ENCODE assay signal across 23 cellular contexts in genomic region chr3:180910823-180911222, GRCh38. TPM values are rescaled to one million over a fixed set of nuclear protein-coding genes. Genes with fewer than 3 reads are reported as not detected.
DNase-seq lines count a peak whose midpoint lies in the region; ATAC-seq and TF ChIP-seq lines count a peak whose summit lies in the region.
"Had no signal": no experiment of that assay in that cellular context is flagged by ENCODE, and none has a peak within 500 bp of the region (broad histone marks: within the 10 kb centered on the region; RNA-seq: fewer than 3 reads in every experiment).

No MANE protein-coding gene starts in this region.

- H3K27me3 Mint-ChIP-seq in activated CD4-positive, alpha-beta T cell treated with anti-CD3 and anti-CD28 coated beads, Interleukin-2, amount 10 ng/mL, durations not matched to agents 24 days and 14 days, result no peaks in the 10 kb centered on the region
- H3K27me3 Mint-ChIP-seq in CD4-positive, alpha-beta T cell, result no peaks in the 10 kb centered on the region
- H3K27me3 Mint-ChIP-seq in activated naive CD8-positive, alpha-beta T cell, result peaks cover 2% of the 10 kb centered on the region
- peaks cover 0 to 2% of the 10 kb centered on the region in 2 donors for H3K27me3 Mint-ChIP-seq in natural killer cell treated with Interleukin-12 subunit alpha and Interleukin-12 subunit beta and Interleukin-15 and Interleukin-18, amount 100 ng/mL, for 72 hours

- H3K27ac ChIP-seq in CD4-positive, alpha-beta T cell (ENCODE audit: low read depth, low read length), result no peak overlapping the region

- peaks cover 16% of the 10 kb centered on the region for H3K36me3 Mint-ChIP-seq in activated CD4-positive, alpha-beta T cell treated with anti-CD3 and anti-CD28 coated beads, Interleukin-2, amount 10 ng/mL, durations not matched to agents 24 days and 14 days (ENCODE audit: low read depth)
- H3K36me3 Mint-ChIP-seq in CD4-positive, alpha-beta T cell (ENCODE audit: low read depth), result peaks cover 36% of the 10 kb centered on the region
- H3K36me3 Mint-ChIP-seq in activated naive CD8-positive, alpha-beta T cell, result no peaks in the 10 kb centered on the region
- H3K36me3 Mint-ChIP-seq in natural killer cell treated with Interleukin-12 subunit alpha and Interleukin-12 subunit beta and Interleukin-15 and Interleukin-18, amount 100 ng/mL, for 72 hours, result peaks cover 4% of the 10 kb centered on the region

- no peaks in the 10 kb centered on the region for H3K9me3 ChIP-seq in CD4-positive, alpha-beta T cell (ENCODE audit: control insufficient read depth, low read length)
- H3K9me3 ChIP-seq: body of pancreas, esophagus muscularis mucosa, gastrocnemius medialis, lower lobe of right lung had no signal

- CTCF ChIA-PET in CD4-positive, alpha-beta T cell (lab: Charles Lee), result no interaction called here

- H3K9me3 Mint-ChIP-seq in activated CD4-positive, alpha-beta T cell treated with anti-CD3 and anti-CD28 coated beads, Interleukin-2, amount 10 ng/mL, durations not matched to agents 24 days and 14 days, result no peaks in the 10 kb centered on the region
- peaks cover 2% of the 10 kb centered on the region for H3K9me3 Mint-ChIP-seq in CD4-positive, alpha-beta T cell
- peaks cover 3% of the 10 kb centered on the region for H3K9me3 Mint-ChIP-seq in activated naive CD8-positive, alpha-beta T cell (ENCODE audit: low read depth)
- H3K9me3 Mint-ChIP-seq in natural killer cell treated with Interleukin-12 subunit alpha and Interleukin-12 subunit beta and Interleukin-15 and Interleukin-18, amount 100 ng/mL, for 72 hours, result no peaks in the 10 kb centered on the region

- intact Hi-C loops in activated CD4-positive, alpha-beta T cell treated with anti-CD3 and anti-CD28 coated beads, Interleukin-2, amount 10 ng/mL, durations not matched to agents 24 days and 14 days (cut with micrococcal nuclease), result loop anchor here (10.0 kb wide), 1 partner anchor 276 kb away; no protein-coding TSS in a partner anchor
- intact Hi-C loops in CD4-positive, alpha-beta T cell (cut with DNase I, micrococcal nuclease), result loop anchor here (5.0 to 10.0 kb wide), 3 partner anchors 76 to 1884 kb away; partner anchors contain the start of genes ATP11B (in 1 of the 2), DNAJC19 (in 1 of the 2) and ZNF639 (in 1 of the 2)

- H3K4me3 Mint-ChIP-seq in activated CD4-positive, alpha-beta T cell treated with anti-CD3 and anti-CD28 coated beads, Interleukin-2, amount 10 ng/mL, durations not matched to agents 24 days and 14 days, result peak overlapping the region; percentile 43
- peak overlapping the region; percentile 97 for H3K4me3 Mint-ChIP-seq in CD4-positive, alpha-beta T cell
- peak overlapping the region; percentile 60 for H3K4me3 Mint-ChIP-seq in activated naive CD8-positive, alpha-beta T cell
- peak overlapping the region; percentile 20 for H3K4me3 Mint-ChIP-seq in natural killer cell treated with Interleukin-12 subunit alpha and Interleukin-12 subunit beta and Interleukin-15 and Interleukin-18, amount 100 ng/mL, for 72 hours

- no peak overlapping the region for H3K27ac Mint-ChIP-seq in activated CD4-positive, alpha-beta T cell treated with anti-CD3 and anti-CD28 coated beads, Interleukin-2, amount 10 ng/mL, durations not matched to agents 24 days and 14 days
- H3K27ac Mint-ChIP-seq in CD4-positive, alpha-beta T cell, result peak overlapping the region; percentile 94
- peak overlapping the region; percentile 46 for H3K27ac Mint-ChIP-seq in activated naive CD8-positive, alpha-beta T cell
- H3K27ac Mint-ChIP-seq in natural killer cell treated with Interleukin-12 subunit alpha and Interleukin-12 subunit beta and Interleukin-15 and Interleukin-18, amount 100 ng/mL, for 72 hours, result peak overlapping the region; percentile 26 to 95

- TF ChIP-seq CTCF in CD4-positive, alpha-beta T cell (IDR thresholded peaks at IDR 0.05), result no peak

- H3K27me3 ChIP-seq in CD4-positive, alpha-beta T cell (ENCODE audit: control insufficient read depth, insufficient read depth, low read length), result no peaks in the 10 kb centered on the region
- H3K27me3 ChIP-seq: body of pancreas, esophagus muscularis mucosa, gastrocnemius medialis, upper lobe of left lung had no signal

- H3K4me1 Mint-ChIP-seq in activated CD4-positive, alpha-beta T cell treated with anti-CD3 and anti-CD28 coated beads, Interleukin-2, amount 10 ng/mL, durations not matched to agents 24 days and 14 days, result peaks cover 29% of the 10 kb centered on the region
- peaks cover 50% of the 10 kb centered on the region for H3K4me1 Mint-ChIP-seq in CD4-positive, alpha-beta T cell (ENCODE audit: low read depth)
- H3K4me1 Mint-ChIP-seq in activated naive CD8-positive, alpha-beta T cell (ENCODE audit: low read depth), result peaks cover 51% of the 10 kb centered on the region
- H3K4me1 Mint-ChIP-seq in natural killer cell treated with Interleukin-12 subunit alpha and Interleukin-12 subunit beta and Interleukin-15 and Interleukin-18, amount 100 ng/mL, for 72 hours (ENCODE audit: low read depth in 2 of 2), result peaks cover 32 to 36% of the 10 kb centered on the region in 2 donors

- no peak for ATAC-seq in CD4-positive, alpha-beta T cell (ENCODE audit: poor library complexity)
- no peak for ATAC-seq in natural killer cell treated with Interleukin-12 subunit alpha and Interleukin-12 subunit beta and Interleukin-15 and Interleukin-18, amount 100 ng/mL, for 72 hours
- ATAC-seq in HG02870 (IDR thresholded peaks at IDR 0.05; ENCODE audit: unreplicated experiment), result no peak
- ATAC-seq: activated naive CD4-positive, alpha-beta T cell treated with anti-CD3 and anti-CD28 coated beads, Interleukin-2, amount 50 U/mL, for 72 hours; body of pancreas; gastrocnemius medialis; lower lobe of right lung; SK-N-SH treated with all-trans-retinoic acid at 6 μM for 48 hours had no signal

- DNase-seq in activated CD4-positive, alpha-beta T cell treated with anti-CD3 and anti-CD28 coated beads, Interleukin-2, amount 10 ng/mL, durations not matched to agents 24 days and 14 days, result no peak
- no peak for DNase-seq in activated CD4-positive, alpha-beta T cell treated with anti-CD3 and anti-CD28 coated beads for 1 hour
- DNase-seq in CD4-positive, alpha-beta T cell, result no peak
- no peak for DNase-seq in natural killer cell treated with Interleukin-12 subunit alpha and Interleukin-12 subunit beta and Interleukin-15 and Interleukin-18, amount 100 ng/mL, for 72 hours (ENCODE audit: low spot score)
- no peak for DNase-seq in T-helper 9 cell
- DNase-seq in stimulated activated CD4-positive, alpha-beta T cell treated with anti-CD3 and anti-CD28 coated beads, Interleukin-4, amount 100 ng/mL, for 4 hours, result no peak
- DNase-seq: activated CD8-positive, alpha-beta memory T cell treated with anti-CD3 and anti-CD28 coated beads, Interleukin-2, amount 50 U/mL, for 48 hours; AML-193; body of pancreas; gastrocnemius medialis; Karpas-422; lower lobe of right lung; MV-4-11; NCI-H187; NCI-H748 treated with DMSO at 0.1 percent for 48 hours; retina; stimulated activated CD4-positive, alpha-beta T cell treated with anti-CD3 and anti-CD28 coated beads, Interleukin-4, amount 100 ng/mL, for 24 hours; upper lobe of left lung had no signal

- POLR2A ChIA-PET in CD4-positive, alpha-beta T cell (lab: Charles Lee), result interaction anchor here (3.0 to 4.1 kb wide), 2 partner anchors 79 to 309 kb away, joined by 27 to 41 read pairs; partner anchors contain the start of genes DNAJC19 and TTC14

RNA-seq across cellular contexts. Expression of gene FXR1, which starts 1.6 kb away (rescaled TPM):
- 149 and 161 TPM in 2 replicates for total RNA-seq in activated CD4-positive, alpha-beta T cell treated with anti-CD3 and anti-CD28 coated beads, Interleukin-2, amount 10 ng/mL, durations not matched to agents 24 days and 14 days
- total RNA-seq in CD4-positive, alpha-beta T cell, result 100 to 1,000 TPM; 172 to 174 TPM
- 100 to 1,000 TPM; 121 to 158 TPM for total RNA-seq in natural killer cell treated with Interleukin-12 subunit alpha and Interleukin-12 subunit beta and Interleukin-15 and Interleukin-18, amount 100 ng/mL, for 72 hours

Comparison
In these comparisons a context has a peak if more than half of its experiments do, and no peak if none do; other contexts are left out.
1. H3K4me3 Mint-ChIP-seq: peak in every context shown above with its lines; median percentile 97 in CD4-positive, alpha-beta T cell; 60 in activated naive CD8-positive, alpha-beta T cell; 43 in activated CD4-positive, alpha-beta T cell treated with anti-CD3 and anti-CD28 coated beads, Interleukin-2, amount 10 ng/mL, durations not matched to agents 24 days and 14 days; 20 in natural killer cell treated with Interleukin-12 subunit alpha and Interleukin-12 subunit beta and Interleukin-15 and Interleukin-18, amount 100 ng/mL, for 72 hours.